Comparison of ENCODE assay signal across 8 cellular contexts in the genomic region with DNA sequence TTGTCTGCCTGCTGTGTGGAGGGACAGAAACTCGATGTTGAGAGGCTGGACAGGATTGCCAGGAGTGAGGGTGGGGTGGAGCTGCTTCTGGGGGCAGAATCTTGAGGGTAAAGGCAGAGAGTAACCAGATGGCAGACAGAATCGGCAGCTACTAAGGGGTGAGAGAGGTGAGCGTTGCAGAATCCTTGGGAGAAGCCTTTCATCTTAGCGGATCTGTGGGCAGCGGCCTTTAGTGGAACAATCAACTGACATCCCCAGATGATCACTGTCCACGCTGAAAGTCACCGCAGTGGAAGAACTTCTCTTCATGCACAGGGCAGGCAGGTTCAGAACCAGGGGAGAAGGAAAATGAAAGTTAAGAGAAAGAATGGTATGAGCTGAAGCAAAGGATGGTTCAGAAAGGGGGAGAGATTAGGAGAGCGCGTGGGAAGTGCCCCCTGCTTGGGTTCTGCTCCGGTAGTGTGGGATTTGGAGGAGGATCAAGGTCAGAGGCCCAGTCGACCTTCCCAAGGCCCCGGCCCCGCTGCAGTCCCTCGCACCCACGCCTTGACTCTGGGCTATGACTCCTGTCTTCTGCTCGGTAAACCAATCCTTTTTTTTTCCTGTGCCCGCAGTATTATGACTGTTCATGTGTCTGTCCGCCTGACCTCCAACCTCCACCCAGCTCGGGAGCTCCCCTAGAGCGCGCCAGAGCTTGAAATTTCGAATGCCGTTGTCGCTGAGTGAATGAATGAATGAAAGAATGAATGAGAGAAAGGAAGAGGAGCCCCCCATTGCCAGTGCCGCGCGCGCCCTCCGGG. TPM values are rescaled to one million over a fixed set of nuclear protein-coding genes. Genes with fewer than 3 reads are reported as not detected.
DNase-seq lines count a peak whose midpoint lies in the region; ATAC-seq and TF ChIP-seq lines count a peak whose summit lies in the region.

No MANE protein-coding gene starts in this region.

- H3K9me3 ChIP-seq in hepatocyte (ENCODE audit: low read depth) = no peaks in the 10 kb centered on the region

- CTCF ChIA-PET in activated CD4-positive, alpha-beta memory T cell treated with anti-CD3 and anti-CD28 coated beads, Interleukin-2, amount 10 ng/mL, durations not matched to agents 7 days and 5 days (lab: Charles Lee) = interaction anchor here (0.5 to 6.7 kb wide), 32 partner anchors 8 to 410 kb away, joined by 3 to 127 read pairs (median 4); a partner anchor contains a TSS

- H4K20me1 ChIP-seq in hepatocyte (ENCODE audit: insufficient read depth, poor library complexity, severe bottlenecking) = no peaks in the 10 kb centered on the region

- no peak overlapping the region for H3K4me3 Mint-ChIP-seq in activated CD4-positive, alpha-beta memory T cell treated with anti-CD3 and anti-CD28 coated beads, Interleukin-2, amount 10 ng/mL, durations not matched to agents 7 days and 5 days
- H3K4me3 Mint-ChIP-seq in CD14-positive monocyte = no peak overlapping the region

- H3K27ac Mint-ChIP-seq in activated CD4-positive, alpha-beta memory T cell treated with anti-CD3 and anti-CD28 coated beads, Interleukin-2, amount 10 ng/mL, durations not matched to agents 7 days and 5 days = no peak overlapping the region
- H3K27ac Mint-ChIP-seq in CD14-positive monocyte = no peak overlapping the region

- peak overlapping the region; percentile 95 for H2AFZ ChIP-seq in hepatocyte

- TF ChIP-seq CTCF in hepatocyte (IDR thresholded peaks at IDR 0.05; ENCODE audit: poor library complexity) = no peak
- TF ChIP-seq CTCF in CD14-positive monocyte (IDR thresholded peaks at IDR 0.05) = no peak

- H3K27me3 Mint-ChIP-seq in activated CD4-positive, alpha-beta memory T cell treated with anti-CD3 and anti-CD28 coated beads, Interleukin-2, amount 10 ng/mL, durations not matched to agents 7 days and 5 days = no peaks in the 10 kb centered on the region
- H3K27me3 Mint-ChIP-seq in CD14-positive monocyte (ENCODE audit: low read depth in 3 of 3) = peaks cover 0 to 2% (median 0%) of the 10 kb centered on the region in 3 donors

- peaks cover 12% of the 10 kb centered on the region for H3K4me1 Mint-ChIP-seq in activated CD4-positive, alpha-beta memory T cell treated with anti-CD3 and anti-CD28 coated beads, Interleukin-2, amount 10 ng/mL, durations not matched to agents 7 days and 5 days
- H3K4me1 Mint-ChIP-seq in CD14-positive monocyte = no peaks in the 10 kb centered on the region

- no peaks in the 10 kb centered on the region for H3K36me3 ChIP-seq in hepatocyte (replicated peaks; ENCODE audit: insufficient read depth, low read depth)

- intact Hi-C loops in CD14-positive monocyte (cut with micrococcal nuclease) = loop anchor here in 1 of 2 donors (10.0 kb wide), 2 partner anchors 68 to 322 kb away; a partner anchor contains a TSS

- DNase-seq in AG08395 (ENCODE audit: low spot score) (peak; percentile 48), hepatocyte (ENCODE audit: low spot score) (peak; percentile 41), HK-2 (ENCODE audit: unreplicated experiment) (no peak), CD14-positive monocyte (ENCODE audit: low spot score) (no peak)
- peak; percentile 51 for DNase-seq in activated CD4-positive, alpha-beta memory T cell treated with anti-CD3 and anti-CD28 coated beads, Interleukin-2, amount 10 ng/mL, durations not matched to agents 7 days and 5 days
- DNase-seq in stimulated activated CD4-positive, alpha-beta T cell treated with anti-CD3 and anti-CD28 coated beads, TNF-alpha, amount 100 ng/mL, for 24 hours (ENCODE audit: low read depth in 3 of 3) = peak in 2 of 3 experiments; percentile 5 to 41

- H3K27me3 ChIP-seq in hepatocyte = no peaks in the 10 kb centered on the region

- peak overlapping the region; percentile 87 for H3K4me2 ChIP-seq in hepatocyte

- no peaks in the 10 kb centered on the region for H3K9me3 Mint-ChIP-seq in activated CD4-positive, alpha-beta memory T cell treated with anti-CD3 and anti-CD28 coated beads, Interleukin-2, amount 10 ng/mL, durations not matched to agents 7 days and 5 days
- H3K9me3 Mint-ChIP-seq in CD14-positive monocyte = no peaks in the 10 kb centered on the region

- WGBS in hepatocyte (ENCODE audit: low lambda C conversion rate, missing lambda C conversion rate) = 12% methylated on average over 29 of the region's 29 CpGs

- POLR2A ChIA-PET in activated CD4-positive, alpha-beta memory T cell treated with anti-CD3 and anti-CD28 coated beads, Interleukin-2, amount 10 ng/mL, durations not matched to agents 7 days and 5 days (lab: Charles Lee) = interaction anchor here (0.7 to 7.4 kb wide), 18 partner anchors 11 to 323 kb away, joined by 3 to 47 read pairs (median 4); a partner anchor contains a TSS

- H3K36me3 Mint-ChIP-seq in activated CD4-positive, alpha-beta memory T cell treated with anti-CD3 and anti-CD28 coated beads, Interleukin-2, amount 10 ng/mL, durations not matched to agents 7 days and 5 days (ENCODE audit: low read depth) = peaks cover 19% of the 10 kb centered on the region
- peaks cover 17 to 23% of the 10 kb centered on the region in 2 donors for H3K36me3 Mint-ChIP-seq in CD14-positive monocyte

- H3K79me2 ChIP-seq in hepatocyte = peaks cover 11% of the 10 kb centered on the region

- H3K9me2 ChIP-seq in hepatocyte (replicated peaks; ENCODE audit: insufficient read depth) = no peaks in the 10 kb centered on the region

- peak overlapping the region; percentile 74 for H3K4me3 ChIP-seq in hepatocyte

- peaks cover 10% of the 10 kb centered on the region for H3K4me1 ChIP-seq in hepatocyte (ENCODE audit: insufficient read depth)

- ATAC-seq in GM18861 (IDR thresholded peaks at IDR 0.05; ENCODE audit: unreplicated experiment) (peak; percentile 11), HG03571 (IDR thresholded peaks at IDR 0.05; ENCODE audit: unreplicated experiment) (peak; percentile 26)

- H3K27ac ChIP-seq in hepatocyte = peak overlapping the region; percentile 26

RNA-seq across cellular contexts. Expression of a gene that starts 0.6 kb away (rescaled TPM):
- 10 to 100 TPM; 46.5 to 55.4 TPM for total RNA-seq in activated CD4-positive, alpha-beta memory T cell treated with anti-CD3 and anti-CD28 coated beads, Interleukin-2, amount 10 ng/mL, durations not matched to agents 7 days and 5 days
- 43.8 and 60.3 TPM in 2 replicates for total RNA-seq in hepatocyte
- polyA plus RNA-seq in hepatocyte (49.0 and 56.3 TPM in 2 replicates), CD14-positive monocyte (1 to 10 TPM; 7.7 to 8.0 TPM)

RNA-seq across cellular contexts. Expression of a gene that starts 31.6 kb away (rescaled TPM):
- 100 to 1,000 TPM; 188 to 193 TPM for total RNA-seq in activated CD4-positive, alpha-beta memory T cell treated with anti-CD3 and anti-CD28 coated beads, Interleukin-2, amount 10 ng/mL, durations not matched to agents 7 days and 5 days
- total RNA-seq in hepatocyte = 100 and 118 TPM in 2 replicates
- 43.3 and 47.2 TPM in 2 replicates for polyA plus RNA-seq in hepatocyte
- 100 to 1,000 TPM; 285 to 367 TPM for polyA plus RNA-seq in CD14-positive monocyte

RNA-seq across cellular contexts. Expression of a gene that starts 51.3 kb away (rescaled TPM):
- 100 to 1,000 TPM; 264 to 277 TPM for total RNA-seq in activated CD4-positive, alpha-beta memory T cell treated with anti-CD3 and anti-CD28 coated beads, Interleukin-2, amount 10 ng/mL, durations not matched to agents 7 days and 5 days
- 126 and 142 TPM in 2 replicates for total RNA-seq in hepatocyte
- polyA plus RNA-seq in hepatocyte (40.1 TPM in 2 replicates), CD14-positive monocyte (10 to 100 TPM; 24.1 to 39.4 TPM)

Comparison
In these comparisons a context has a peak if more than half of its experiments do, and no peak if none do; other contexts are left out.
1. DNase-seq: peak in AG08395 (single experiment), activated CD4-positive, alpha-beta memory T cell treated with anti-CD3 and anti-CD28 coated beads, Interleukin-2, amount 10 ng/mL, durations not matched to agents 7 days and 5 days (single experiment), hepatocyte (single experiment) and stimulated activated CD4-positive, alpha-beta T cell treated with anti-CD3 and anti-CD28 coated beads, TNF-alpha, amount 100 ng/mL, for 24 hours (2 of 3); none in HK-2 (single experiment) and CD14-positive monocyte (single experiment).